ENCODE assay signal across 20 cellular contexts in the genomic region with DNA sequence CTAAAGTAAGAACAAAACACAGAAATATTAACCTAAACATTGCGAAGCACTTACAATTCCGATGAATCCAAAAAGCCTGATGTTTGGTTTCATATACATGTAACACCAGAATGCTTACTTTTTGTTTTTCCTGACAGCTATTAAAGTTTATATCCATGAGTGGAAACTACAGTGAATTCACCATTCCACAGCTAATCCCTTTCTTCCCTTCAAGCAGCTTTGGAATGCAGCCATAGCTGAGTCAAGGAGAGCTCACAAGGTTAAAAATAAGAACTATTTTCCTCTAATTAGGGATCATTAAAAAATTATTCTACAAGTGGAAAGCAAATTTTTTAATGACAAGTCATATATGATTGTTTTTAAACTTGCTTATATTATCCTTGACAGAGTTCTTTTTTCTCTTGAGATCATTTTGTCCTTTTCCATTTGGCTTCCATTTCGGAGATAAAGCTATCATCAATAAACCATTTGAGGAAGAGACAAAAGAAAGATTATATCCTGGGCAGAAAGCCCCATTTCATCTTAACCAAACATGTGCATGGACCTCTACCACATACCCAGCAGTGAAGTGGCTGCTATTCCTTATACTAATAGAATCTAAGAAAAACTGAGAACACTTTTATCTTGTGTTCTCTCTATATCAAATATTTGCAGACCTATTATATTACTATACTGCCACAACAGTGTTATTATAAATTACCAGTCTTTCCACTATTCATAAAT. TPM values are rescaled to one million over a fixed set of nuclear protein-coding genes. Genes with fewer than 3 reads are reported as not detected.
DNase-seq lines count a peak whose midpoint lies in the region; ATAC-seq and TF ChIP-seq lines count a peak whose summit lies in the region.
"Had no signal": no experiment of that assay in that cellular context is flagged by ENCODE, and none has a peak within 500 bp of the region (broad histone marks: within the 10 kb centered on the region; RNA-seq: fewer than 3 reads in every experiment).

No MANE protein-coding gene starts in this region.

- H3K27ac Mint-ChIP-seq in neural progenitor cell, result no peak overlapping the region
- H3K27ac Mint-ChIP-seq: activated CD8-positive, alpha-beta T cell treated with anti-CD3 and anti-CD28 coated beads for 36 hours; activated naive CD8-positive, alpha-beta T cell treated with anti-CD3 and anti-CD28 coated beads, Interleukin-2, amount 10 ng/mL, durations not matched to agents 7 days and 5 days; naive thymus-derived CD4-positive, alpha-beta T cell had no signal

- no peaks in the 10 kb centered on the region for H3K4me1 ChIP-seq in duodenal mucosa (ENCODE audit: control insufficient read depth in 1 of 2, insufficient read depth in 2 of 2, low read length in 2 of 2)
- H3K4me1 ChIP-seq in neural progenitor cell, result peaks cover 5% of the 10 kb centered on the region

- no peaks in the 10 kb centered on the region for H3K79me2 ChIP-seq in neural progenitor cell (ENCODE audit: low read depth)

- H3K9ac ChIP-seq in duodenal mucosa (ENCODE audit: low read depth in 1 of 2, low read length in 2 of 2) (no peak overlapping the region), neural progenitor cell (no peak overlapping the region)

- H3K4me3 ChIP-seq in AG09309 (ENCODE audit: control insufficient read depth, low read depth, low read length) (no peak overlapping the region), duodenal mucosa (ENCODE audit: low read depth in 1 of 2, low read length in 2 of 2) (no peak overlapping the region), neural progenitor cell (no peak overlapping the region)
- H3K4me3 ChIP-seq: vagina had no signal

- H3K27me3 ChIP-seq in duodenal mucosa (ENCODE audit: control insufficient read depth in 1 of 2, insufficient read depth in 2 of 2, low read length in 2 of 2) (no peaks in the 10 kb centered on the region), neural progenitor cell (no peaks in the 10 kb centered on the region)
- H3K27me3 ChIP-seq: vagina had no signal

- no peak overlapping the region for H3K4me2 ChIP-seq in neural progenitor cell

- TF ChIP-seq CTCF in AG09309 (IDR thresholded peaks at IDR 0.05; ENCODE audit: control insufficient read depth, insufficient read depth, low read depth, low read length, missing control alignments) (no peak), neural progenitor cell (IDR thresholded peaks at IDR 0.05) (no peak)

- H3K27ac ChIP-seq in duodenal mucosa (ENCODE audit: low read depth, low read length) (peak overlapping the region; percentile 6), neural progenitor cell (no peak overlapping the region)
- H3K27ac ChIP-seq: vagina had no signal

- H3K4me3 Mint-ChIP-seq in neural progenitor cell, result no peak overlapping the region
- H3K4me3 Mint-ChIP-seq: activated CD8-positive, alpha-beta T cell treated with anti-CD3 and anti-CD28 coated beads for 36 hours; activated naive CD8-positive, alpha-beta T cell treated with anti-CD3 and anti-CD28 coated beads, Interleukin-2, amount 10 ng/mL, durations not matched to agents 7 days and 5 days; central memory CD8-positive, alpha-beta T cell; naive thymus-derived CD4-positive, alpha-beta T cell had no signal

- H3K36me3 ChIP-seq in duodenal mucosa (ENCODE audit: control insufficient read depth in 1 of 2, insufficient read depth in 2 of 2, low read length in 2 of 2) (no peaks in the 10 kb centered on the region), neural progenitor cell (no peaks in the 10 kb centered on the region)
- H3K36me3 ChIP-seq: vagina had no signal

- H3K9me3 ChIP-seq in duodenal mucosa (ENCODE audit: control insufficient read depth in 1 of 2, low read length in 2 of 2), result peaks cover 0 to 2% of the 10 kb centered on the region in 2 donors
- no peaks in the 10 kb centered on the region for H3K9me3 ChIP-seq in neural progenitor cell (ENCODE audit: low read depth)
- H3K9me3 ChIP-seq: vagina had no signal

- no peaks in the 10 kb centered on the region for H3F3A ChIP-seq in neural progenitor cell (ENCODE audit: low read depth)

- no peaks in the 10 kb centered on the region for H4K20me1 ChIP-seq in neural progenitor cell (ENCODE audit: low read depth)

- H3K27me3 Mint-ChIP-seq in neural progenitor cell (ENCODE audit: insufficient read depth, low read depth), result no peaks in the 10 kb centered on the region
- H3K27me3 Mint-ChIP-seq: activated CD8-positive, alpha-beta T cell treated with anti-CD3 and anti-CD28 coated beads for 36 hours; activated naive CD8-positive, alpha-beta T cell treated with anti-CD3 and anti-CD28 coated beads, Interleukin-2, amount 10 ng/mL, durations not matched to agents 7 days and 5 days; central memory CD8-positive, alpha-beta T cell; naive thymus-derived CD4-positive, alpha-beta T cell had no signal

- no peaks in the 10 kb centered on the region for H3K36me3 Mint-ChIP-seq in neural progenitor cell
- H3K36me3 Mint-ChIP-seq: activated naive CD8-positive, alpha-beta T cell treated with anti-CD3 and anti-CD28 coated beads, Interleukin-2, amount 10 ng/mL, durations not matched to agents 7 days and 5 days; naive thymus-derived CD4-positive, alpha-beta T cell had no signal

- H3K9me3 Mint-ChIP-seq in neural progenitor cell, result peaks cover 6% of the 10 kb centered on the region
- H3K9me3 Mint-ChIP-seq: central memory CD8-positive, alpha-beta T cell had no signal

- no peak overlapping the region for H2AFZ ChIP-seq in neural progenitor cell (replicated peaks)

- H3K4me1 Mint-ChIP-seq in neural progenitor cell, result no peaks in the 10 kb centered on the region
- H3K4me1 Mint-ChIP-seq: activated naive CD8-positive, alpha-beta T cell treated with anti-CD3 and anti-CD28 coated beads, Interleukin-2, amount 10 ng/mL, durations not matched to agents 7 days and 5 days; central memory CD8-positive, alpha-beta T cell; naive thymus-derived CD4-positive, alpha-beta T cell had no signal

- ATAC-seq in GM18502 (IDR thresholded peaks at IDR 0.05; ENCODE audit: poor library complexity, unreplicated experiment), result no peak
- ATAC-seq: activated CD8-positive, alpha-beta T cell treated with anti-CD3 and anti-CD28 coated beads for 36 hours; left lobe of liver; naive thymus-derived CD4-positive, alpha-beta T cell had no signal

- peak; percentile 46 for DNase-seq in AG09309 (ENCODE audit: low read depth)
- peak; percentile 11 for DNase-seq in M059J (ENCODE audit: low read depth)
- DNase-seq in neural progenitor cell (ENCODE audit: low spot score), result peak; percentile 8
- no peak for DNase-seq in pons (ENCODE audit: low spot score)
- no peak for DNase-seq in retina
- no peak for DNase-seq in activated CD4-positive, alpha-beta T cell treated with anti-CD3 and anti-CD28 coated beads, Interleukin-2, amount 50 U/mL, for 48 hours
- DNase-seq: activated CD8-positive, alpha-beta T cell treated with anti-CD3 and anti-CD28 coated beads for 36 hours; activated naive CD8-positive, alpha-beta T cell treated with anti-CD3 and anti-CD28 coated beads, Interleukin-2, amount 10 ng/mL, durations not matched to agents 7 days and 5 days; activated T-cell treated with anti-CD3 and anti-CD28 coated beads, Interleukin-2, amount 50 U/mL, for 48 hours; AML-193; H7; naive thymus-derived CD4-positive, alpha-beta T cell; NCI-H1930; NCI-H524 treated with DMSO at 0.1 percent for 48 hours had no signal

RNA-seq across cellular contexts. Expression of gene FIBIN, which starts 19.7 kb away (rescaled TPM):
- 0.05 TPM in 1 of 2 replicates, not detected in the other for total RNA-seq in M059J (2014; rRNA removed; shearing (Covaris generic))
- 0.09 TPM in 1 of 2 replicates, not detected in the other for total RNA-seq in neural progenitor cell (ENCODE audit: low replicate concordance)
- total RNA-seq: activated CD8-positive, alpha-beta T cell treated with anti-CD3 and anti-CD28 coated beads for 36 hours; activated naive CD8-positive, alpha-beta T cell treated with anti-CD3 and anti-CD28 coated beads, Interleukin-2, amount 10 ng/mL, durations not matched to agents 7 days and 5 days; naive thymus-derived CD4-positive, alpha-beta T cell; pulmonary artery endothelial cell had no signal

Comparison
In these comparisons a context has a peak if more than half of its experiments do, and no peak if none do; other contexts are left out.
1. DNase-seq: peak in AG09309 (single experiment), M059J (single experiment) and neural progenitor cell (single experiment); none in pons (single experiment), retina (single experiment) and activated CD4-positive, alpha-beta T cell treated with anti-CD3 and anti-CD28 coated beads, Interleukin-2, amount 50 U/mL, for 48 hours (0 of 2).